Comparison of ENCODE assay signal across 26 cellular contexts in the genomic region with DNA sequence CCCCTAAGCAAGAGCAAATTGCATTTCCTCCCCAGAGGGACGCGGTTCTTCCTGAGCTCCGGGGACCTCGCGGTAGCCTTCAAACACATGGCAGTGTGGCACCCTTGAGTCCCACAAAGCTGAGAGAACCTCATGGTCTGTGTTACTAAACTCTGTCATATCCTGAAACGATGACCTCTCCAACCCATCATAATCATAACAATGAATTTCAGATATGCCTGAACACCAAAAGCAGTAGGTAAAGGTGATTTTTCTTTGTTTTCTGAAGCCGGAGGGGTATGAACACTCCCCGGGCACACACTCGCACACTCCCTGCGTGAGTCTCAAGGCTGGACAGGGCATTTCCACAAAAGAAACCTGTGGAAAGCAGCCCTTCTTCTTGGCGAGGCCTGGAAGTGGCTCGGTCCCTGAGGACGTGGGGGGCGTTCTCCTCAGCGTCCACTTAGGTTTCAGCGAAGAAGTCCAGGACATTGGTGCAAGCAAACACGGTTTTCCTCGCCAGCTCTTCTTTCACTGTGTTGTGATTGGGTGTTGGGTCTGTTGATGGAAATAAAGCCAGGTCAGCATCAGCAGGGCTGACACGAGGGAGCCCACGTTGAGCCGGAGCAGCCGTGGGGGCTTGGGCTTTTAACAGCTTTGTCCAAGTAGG.
DNase-seq lines count a peak whose midpoint lies in the region; ATAC-seq, FAIRE-seq and TF ChIP-seq lines count a peak whose summit lies in the region.
"Had no signal": no experiment of that assay in that cellular context is flagged by ENCODE, and none has a peak within 500 bp of the region (broad histone marks: within the 10 kb centered on the region; RNA-seq: fewer than 3 reads in every experiment).

No MANE protein-coding gene starts in this region.

- H3K4me1 ChIP-seq in endothelial cell of umbilical vein (ENCODE audit: control insufficient read depth, extremely low read depth, insufficient read depth, low read length) (peaks cover 25% of the 10 kb centered on the region), upper lobe of right lung (peaks cover 5% of the 10 kb centered on the region)
- H3K4me1 ChIP-seq: colonic mucosa had no signal

- peaks cover 95% of the 10 kb centered on the region for H3K4me1 Mint-ChIP-seq in nephron progenitor cell
- H3K4me1 Mint-ChIP-seq in activated T-helper 1 cell treated with anti-CD3 and anti-CD28 coated beads, Interleukin-12 subunit alpha, Interleukin-12 subunit beta, Interleukin-2, Interleukin-4 antibody, amounts not matched to agents 30 ng/mL and 10 ng/mL and 1 ng/mL, durations not matched to agents 14 hours and 24 hours and 36 hours (ENCODE audit: low read depth) = no peaks in the 10 kb centered on the region
- H3K4me1 Mint-ChIP-seq in HFFc6 (ENCODE audit: low read depth) = no peaks in the 10 kb centered on the region
- H3K4me1 Mint-ChIP-seq: CD4-positive, CD25-positive, alpha-beta regulatory T cell; naive thymus-derived CD4-positive, alpha-beta T cell; stimulated activated naive B cell treated with anti-CD40 and anti-IgM and Interleukin-4, amounts not matched to agents 10 μg/mL and 1 μg/mL and 100 μg/mL, for 72 hours had no signal

- peak overlapping the region; percentile 31 for H3K4me2 ChIP-seq in endothelial cell of umbilical vein (ENCODE audit: insufficient read depth, low read length)
- H3K4me2 ChIP-seq: GM23338 had no signal

- H3K27me3 Mint-ChIP-seq in nephron progenitor cell (ENCODE audit: low read depth, poor library complexity) (no peaks in the 10 kb centered on the region), HFFc6 (ENCODE audit: insufficient read depth) (no peaks in the 10 kb centered on the region; the same call in 1 of the 2 replicates)
- peaks cover 3% of the 10 kb centered on the region for H3K27me3 Mint-ChIP-seq in activated T-helper 1 cell treated with anti-CD3 and anti-CD28 coated beads, Interleukin-12 subunit alpha, Interleukin-12 subunit beta, Interleukin-2, Interleukin-4 antibody, amounts not matched to agents 30 ng/mL and 10 ng/mL and 1 ng/mL, durations not matched to agents 14 hours and 24 hours and 36 hours (ENCODE audit: insufficient read depth)
- H3K27me3 Mint-ChIP-seq: CD4-positive, CD25-positive, alpha-beta regulatory T cell had no signal

- peak overlapping the region; percentile 92 for H3K27ac Mint-ChIP-seq in nephron progenitor cell
- no peak overlapping the region for H3K27ac Mint-ChIP-seq in activated T-helper 1 cell treated with anti-CD3 and anti-CD28 coated beads, Interleukin-12 subunit alpha, Interleukin-12 subunit beta, Interleukin-2, Interleukin-4 antibody, amounts not matched to agents 30 ng/mL and 10 ng/mL and 1 ng/mL, durations not matched to agents 14 hours and 24 hours and 36 hours
- no peak overlapping the region for H3K27ac Mint-ChIP-seq in HFFc6
- H3K27ac Mint-ChIP-seq: CD4-positive, CD25-positive, alpha-beta regulatory T cell; GM23338; IgD-negative memory B cell; naive thymus-derived CD4-positive, alpha-beta T cell; stimulated activated naive B cell treated with anti-CD40 and anti-IgM and Interleukin-4, amounts not matched to agents 10 μg/mL and 1 μg/mL and 100 μg/mL, for 72 hours; WTC11 had no signal

- H3K9me3 ChIP-seq in endothelial cell of umbilical vein (replicated peaks; ENCODE audit: control insufficient read depth, insufficient read depth, low read length) (no peaks in the 10 kb centered on the region), upper lobe of right lung (no peaks in the 10 kb centered on the region)
- H3K9me3 ChIP-seq: colonic mucosa, SJCRH30 had no signal

- POLR2A ChIA-PET in endothelial cell of umbilical vein (lab: Charles Lee) = interaction anchor here (1.0 to 1.4 kb wide), 4 partner anchors 29 to 83 kb away, joined by 3 to 5 read pairs (median 4); no protein-coding TSS in a partner anchor

- H3K36me3 ChIP-seq in endothelial cell of umbilical vein (ENCODE audit: control insufficient read depth in 2 of 2, extremely low read depth in 1 of 2, insufficient read depth in 2 of 2, low read length in 2 of 2) = no peaks in the 10 kb centered on the region
- H3K36me3 ChIP-seq in upper lobe of right lung = no peaks in the 10 kb centered on the region
- H3K36me3 ChIP-seq: colonic mucosa, SJCRH30 had no signal

- H3K79me2 ChIP-seq in endothelial cell of umbilical vein (ENCODE audit: control insufficient read depth, insufficient read depth, low read length) = no peaks in the 10 kb centered on the region

- TF ChIP-seq CTCF in endothelial cell of umbilical vein (IDR thresholded peaks at IDR 0.05; ENCODE audit: extremely low read depth in 1 of 2, insufficient read depth in 1 of 2, low read depth in 1 of 2, low read length in 2 of 2) (no peak), nephron progenitor cell (IDR thresholded peaks at IDR 0.05) (no peak), upper lobe of right lung (IDR thresholded peaks at IDR 0.05) (no peak), HFFc6 (IDR thresholded peaks at IDR 0.05) (no peak)

- no peak for FAIRE-seq in endothelial cell of umbilical vein (lab: Jason Lieb, UNC)
- FAIRE-seq: astrocyte had no signal

- no peaks in the 10 kb centered on the region for H3K9me1 ChIP-seq in endothelial cell of umbilical vein (replicated peaks; ENCODE audit: control insufficient read depth, extremely low read depth, insufficient read depth, low read length)

- intact Hi-C loops in endothelial cell of umbilical vein (cut with micrococcal nuclease) = loop anchor here (1.0 to 10.0 kb wide), 12 partner anchors 9 to 372 kb away; a partner anchor contains a TSS
- intact Hi-C loops in upper lobe of right lung (cut with DNase I) = no loop called here
- intact Hi-C loops in activated T-helper 1 cell treated with anti-CD3 and anti-CD28 coated beads, Interleukin-12 subunit alpha, Interleukin-12 subunit beta, Interleukin-2, Interleukin-4 antibody, amounts not matched to agents 30 ng/mL and 10 ng/mL and 1 ng/mL, durations not matched to agents 14 hours and 24 hours and 36 hours (cut with micrococcal nuclease) = no loop called here

- H3K9ac ChIP-seq in endothelial cell of umbilical vein (replicated peaks; ENCODE audit: extremely low read depth, insufficient read depth, low read length) = peak overlapping the region; percentile 18

- H3K27me3 ChIP-seq in endothelial cell of umbilical vein (ENCODE audit: control insufficient read depth in 2 of 2, insufficient read depth in 2 of 2, low read length in 2 of 2) (no peaks in the 10 kb centered on the region), upper lobe of right lung (peaks cover under 1% of the 10 kb centered on the region)
- H3K27me3 ChIP-seq: colonic mucosa, SJCRH30 had no signal

- H3K27ac ChIP-seq in endothelial cell of umbilical vein (ENCODE audit: insufficient read depth, low read depth, low read length) (peak overlapping the region; percentile 88), upper lobe of right lung (peak overlapping the region; percentile 68)
- H3K27ac ChIP-seq: colonic mucosa, SJCRH30 had no signal

- H3K4me3 ChIP-seq in endothelial cell of umbilical vein (replicated peaks in 1 of 3; ENCODE audit: insufficient read depth in 1 of 3, low read depth in 1 of 3, low read length in 3 of 3) = no peak overlapping the region
- H3K4me3 ChIP-seq in upper lobe of right lung = no peak overlapping the region
- H3K4me3 ChIP-seq: colonic mucosa, GM23338, SJCRH30 had no signal

- DNase-seq in NCI-H2029 treated with DMSO at 0.1 percent for 48 hours (lab: John Stamatoyannopoulos, UW) = peak; percentile 34
- DNase-seq in NCI-H2029 (lab: John Stamatoyannopoulos, UW) = no peak
- DNase-seq in endothelial cell of umbilical vein (ENCODE audit: low read depth, low spot score) = peak; percentile 73
- no peak for DNase-seq in nephron progenitor cell
- DNase-seq in upper lobe of right lung = no peak
- no peak for DNase-seq in activated T-helper 1 cell treated with anti-CD3 and anti-CD28 coated beads, Interleukin-12 subunit alpha, Interleukin-12 subunit beta, Interleukin-2, Interleukin-4 antibody, amounts not matched to agents 30 ng/mL and 10 ng/mL and 1 ng/mL, durations not matched to agents 14 hours and 24 hours and 36 hours (ENCODE audit: low spot score)
- no peak for DNase-seq in iPS-NIHi11 (ENCODE audit: low spot score)
- no peak for DNase-seq in HFFc6
- DNase-seq: activated CD4-positive, alpha-beta T cell treated with anti-CD3 and anti-CD28 coated beads, Interleukin-2, amount 50 U/mL, for 1 hour; activated T-cell treated with anti-CD3 and anti-CD28 coated beads, Interleukin-2, amount 50 U/mL, for 4 hours; Calu3; CD4-positive, CD25-positive, alpha-beta regulatory T cell; effector memory CD4-positive, alpha-beta T cell; glutamatergic neuron; midbrain; naive thymus-derived CD4-positive, alpha-beta T cell; NCI-H1694; NCI-H526 treated with DMSO at 0.1 percent for 48 hours; occipital lobe; stimulated activated naive B cell treated with anti-CD40 and anti-IgM and Interleukin-4, amounts not matched to agents 10 μg/mL and 1 μg/mL and 100 μg/mL, for 72 hours had no signal

- no peak for ATAC-seq in upper lobe of right lung
- ATAC-seq: activated T-cell treated with anti-CD3 and anti-CD28 coated beads, Interleukin-2, amount 50 U/mL, for 4 hours; GM23338; naive thymus-derived CD4-positive, alpha-beta T cell; stimulated activated naive B cell treated with anti-CD40 and anti-IgM and Interleukin-4, amounts not matched to agents 10 μg/mL and 1 μg/mL and 100 μg/mL, for 72 hours; WTC11 had no signal

- CTCF ChIA-PET in endothelial cell of umbilical vein (lab: Charles Lee) = interaction anchor here (0.6 to 3.3 kb wide), 9 partner anchors 9 to 103 kb away, joined by 3 to 32 read pairs (median 3); no protein-coding TSS in a partner anchor

- peak overlapping the region; percentile 44 for H3K4me3 Mint-ChIP-seq in nephron progenitor cell
- no peak overlapping the region for H3K4me3 Mint-ChIP-seq in activated T-helper 1 cell treated with anti-CD3 and anti-CD28 coated beads, Interleukin-12 subunit alpha, Interleukin-12 subunit beta, Interleukin-2, Interleukin-4 antibody, amounts not matched to agents 30 ng/mL and 10 ng/mL and 1 ng/mL, durations not matched to agents 14 hours and 24 hours and 36 hours
- H3K4me3 Mint-ChIP-seq in HFFc6 = no peak overlapping the region
- H3K4me3 Mint-ChIP-seq: activated T-cell treated with anti-CD3 and anti-CD28 coated beads, Interleukin-2, amount 50 U/mL, for 4 hours; CD4-positive, CD25-positive, alpha-beta regulatory T cell; GM23338; naive thymus-derived CD4-positive, alpha-beta T cell; stimulated activated naive B cell treated with anti-CD40 and anti-IgM and Interleukin-4, amounts not matched to agents 10 μg/mL and 1 μg/mL and 100 μg/mL, for 72 hours; WTC11 had no signal

- peak overlapping the region; percentile 4 for H2AFZ ChIP-seq in endothelial cell of umbilical vein (ENCODE audit: low read depth, low read length)
- H2AFZ ChIP-seq: GM23338 had no signal

- BruUV-seq in endothelial cell of umbilical vein (replicated peaks; lab: Mats Ljungman, UMichigan) = no TSS peak

- dilution Hi-C loops in endothelial cell of umbilical vein (cut with MboI; ENCODE audit: extremely low pct_ligation_motif_present, low sequenced_read_pairs) = no loop called here

- H4K20me1 ChIP-seq in endothelial cell of umbilical vein (replicated peaks; ENCODE audit: control insufficient read depth, extremely low read depth, insufficient read depth, low read length) = no peaks in the 10 kb centered on the region

- no peak for TF ChIP-seq POLR2A in endothelial cell of umbilical vein (IDR thresholded peaks at IDR 0.05; ENCODE audit: low read depth, low read length)

- H3K9me3 Mint-ChIP-seq in nephron progenitor cell (no peaks in the 10 kb centered on the region), HFFc6 (peaks cover 69% of the 10 kb centered on the region)
- H3K9me3 Mint-ChIP-seq in activated T-helper 1 cell treated with anti-CD3 and anti-CD28 coated beads, Interleukin-12 subunit alpha, Interleukin-12 subunit beta, Interleukin-2, Interleukin-4 antibody, amounts not matched to agents 30 ng/mL and 10 ng/mL and 1 ng/mL, durations not matched to agents 14 hours and 24 hours and 36 hours = no peaks in the 10 kb centered on the region
- H3K9me3 Mint-ChIP-seq: activated T-cell treated with anti-CD3 and anti-CD28 coated beads, Interleukin-2, amount 50 U/mL, for 4 hours; CD4-positive, CD25-positive, alpha-beta regulatory T cell; GM23338; IgD-negative memory B cell; stimulated activated naive B cell treated with anti-CD40 and anti-IgM and Interleukin-4, amounts not matched to agents 10 μg/mL and 1 μg/mL and 100 μg/mL, for 72 hours had no signal

- H3K36me3 Mint-ChIP-seq in nephron progenitor cell (ENCODE audit: low read depth) (no peaks in the 10 kb centered on the region), HFFc6 (ENCODE audit: low read depth) (peaks cover 3% of the 10 kb centered on the region; the same call in 1 of the 2 replicates)
- H3K36me3 Mint-ChIP-seq in activated T-helper 1 cell treated with anti-CD3 and anti-CD28 coated beads, Interleukin-12 subunit alpha, Interleukin-12 subunit beta, Interleukin-2, Interleukin-4 antibody, amounts not matched to agents 30 ng/mL and 10 ng/mL and 1 ng/mL, durations not matched to agents 14 hours and 24 hours and 36 hours (ENCODE audit: low read depth) = no peaks in the 10 kb centered on the region
- H3K36me3 Mint-ChIP-seq: IgD-negative memory B cell; naive thymus-derived CD4-positive, alpha-beta T cell; stimulated activated naive B cell treated with anti-CD40 and anti-IgM and Interleukin-4, amounts not matched to agents 10 μg/mL and 1 μg/mL and 100 μg/mL, for 72 hours; WTC11 had no signal

Comparison
In these comparisons a context has a peak if more than half of its experiments do, and no peak if none do; other contexts are left out.
1. DNase-seq: peak in NCI-H2029 treated with DMSO at 0.1 percent for 48 hours (single experiment) and endothelial cell of umbilical vein (single experiment); none in NCI-H2029 (single experiment), nephron progenitor cell (single experiment), upper lobe of right lung (single experiment), activated T-helper 1 cell treated with anti-CD3 and anti-CD28 coated beads, Interleukin-12 subunit alpha, Interleukin-12 subunit beta, Interleukin-2, Interleukin-4 antibody, amounts not matched to agents 30 ng/mL and 10 ng/mL and 1 ng/mL, durations not matched to agents 14 hours and 24 hours and 36 hours (single experiment), iPS-NIHi11 (single experiment) and HFFc6 (single experiment).